Comparison of ENCODE assay signal across 13 cellular contexts in genomic region chr3:55489804-55490132, GRCh38. TPM values are rescaled to one million over a fixed set of nuclear protein-coding genes. Genes with fewer than 3 reads are reported as not detected.
A peak's percentile ranks its signal among the peaks of the same experiment; 100 is the strongest.
DNase-seq lines count a peak whose midpoint lies in the region; TF ChIP-seq lines count a peak whose summit lies in the region.
"Had no signal": no experiment of that assay in that cellular context is flagged by ENCODE, and none has a peak within 500 bp of the region (broad histone marks: within the 10 kb centered on the region; RNA-seq: fewer than 3 reads in every experiment).

No MANE protein-coding gene starts in this region.

- H3K27ac Mint-ChIP-seq in endodermal cell, result no peak overlapping the region
- H3K27ac Mint-ChIP-seq in neural crest cell (ENCODE audit: unreplicated experiment), result no peak overlapping the region
- H3K27ac Mint-ChIP-seq: activated T-helper 2 cell treated with anti-CD3 and anti-CD28 coated beads, Interferon-gamma antibody, Interleukin-2, Interleukin-4, amounts not matched to agents 10 μg/mL and 5 μg/mL and 100 μg/mL, durations not matched to agents 14 hours and 24 hours and 36 hours; CD4-positive, alpha-beta memory T cell had no signal

- no peak for TF ChIP-seq CTCF in BJ (IDR thresholded peaks at IDR 0.05; ENCODE audit: insufficient read depth, low read depth, low read length)
- no peak for TF ChIP-seq CTCF in Loucy (conservative IDR thresholded peaks at IDR 0.05; ENCODE audit: low read length)
- TF ChIP-seq CTCF in endodermal cell (conservative IDR thresholded peaks at IDR 0.05), result no peak
- TF ChIP-seq CTCF in neural crest cell (conservative IDR thresholded peaks at IDR 0.05), result no peak

- no peak overlapping the region for H3K27ac ChIP-seq in endodermal cell (ENCODE audit: low read depth, low read length)
- H3K27ac ChIP-seq: dorsolateral prefrontal cortex had no signal

- H3K9me3 Mint-ChIP-seq in endodermal cell (no peaks in the 10 kb centered on the region), neural crest cell (no peaks in the 10 kb centered on the region)
- H3K9me3 Mint-ChIP-seq: activated T-helper 2 cell treated with anti-CD3 and anti-CD28 coated beads, Interferon-gamma antibody, Interleukin-2, Interleukin-4, amounts not matched to agents 10 μg/mL and 5 μg/mL and 100 μg/mL, durations not matched to agents 14 hours and 24 hours and 36 hours had no signal

- no peaks in the 10 kb centered on the region for H4K20me1 ChIP-seq in Loucy (ENCODE audit: insufficient read depth, low read length, poor library complexity, severe bottlenecking)

- POLR2A ChIA-PET in BJ (lab: Charles Lee), result no interaction called here

- no peaks in the 10 kb centered on the region for H3K9me2 ChIP-seq in Loucy (replicated peaks; ENCODE audit: low read depth, low read length)

- 0 out of 2 replicates have a peak, but pooled peaks cover 3% of the 10 kb centered on the region for H3F3A ChIP-seq in Loucy (ENCODE audit: low read depth)

- H3K9ac ChIP-seq in Loucy (ENCODE audit: low read depth, low read length, poor library complexity, severe bottlenecking) (peak overlapping the region; percentile 69), endodermal cell (ENCODE audit: extremely low read depth, low read length, poor library complexity, severe bottlenecking) (no peak overlapping the region)

- CTCF ChIA-PET in BJ (lab: Yijun Ruan, JAX), result interaction anchor here (1.1 to 1.7 kb wide), 6 partner anchors 9 to 329 kb away, joined by 3 to 8 read pairs (median 4); no protein-coding TSS in a partner anchor

- H3K27me3 Mint-ChIP-seq in endodermal cell (ENCODE audit: insufficient read depth) (peaks cover 84% of the 10 kb centered on the region), neural crest cell (ENCODE audit: low read depth) (peaks cover 83% of the 10 kb centered on the region)

- H3K4me2 ChIP-seq in Loucy (ENCODE audit: low read depth, low read length, poor library complexity, severe bottlenecking), result peak overlapping the region; percentile 69

- no peak overlapping the region for H2AFZ ChIP-seq in Loucy (ENCODE audit: low read length)

- H3K4me3 ChIP-seq in BJ (ENCODE audit: low read depth, low read length) (peak overlapping the region; percentile 68), Loucy (ENCODE audit: low read length, poor library complexity, severe bottlenecking) (peak overlapping the region; percentile 78), endodermal cell (ENCODE audit: low read length) (peak overlapping the region; percentile 81)

- H3K36me3 Mint-ChIP-seq in endodermal cell (ENCODE audit: low read depth) (no peaks in the 10 kb centered on the region), neural crest cell (ENCODE audit: low read depth) (no peaks in the 10 kb centered on the region)

- peak overlapping the region; percentile 64 for H3K4me3 Mint-ChIP-seq in endodermal cell
- peak overlapping the region; percentile 93 for H3K4me3 Mint-ChIP-seq in neural crest cell

- H3K36me3 ChIP-seq in BJ (ENCODE audit: control insufficient read depth, insufficient read depth, low read length) (peaks cover 2% of the 10 kb centered on the region), Loucy (ENCODE audit: insufficient read depth, low read length) (no peaks in the 10 kb centered on the region), endodermal cell (ENCODE audit: control insufficient read depth, insufficient read depth, low read length) (no peaks in the 10 kb centered on the region)

- DNase-seq in BJ (ENCODE audit: low read depth), result no peak
- DNase-seq in endodermal cell, result peak; percentile 82
- DNase-seq in neural crest cell (ENCODE audit: low read depth, low spot score), result peak; percentile 14
- DNase-seq in central memory CD4-positive, alpha-beta T cell, result no peak
- DNase-seq in HPDE6-E6E7 (ENCODE audit: extremely low spot score), result no peak
- DNase-seq in Ammon's horn (ENCODE audit: low spot score), result no peak
- DNase-seq in NAMALWA (ENCODE audit: low spot score), result no peak
- DNase-seq: dorsolateral prefrontal cortex; kidney glomerular epithelial cell; NK-92 treated with Interleukin-12 subunit alpha and Interleukin-12 subunit beta, amount 100 ng/mL, for 24 hours had no signal

- no peaks in the 10 kb centered on the region for H3K27me3 ChIP-seq in BJ (ENCODE audit: control insufficient read depth, insufficient read depth, low read length)
- peaks cover 16% of the 10 kb centered on the region for H3K27me3 ChIP-seq in Loucy (ENCODE audit: insufficient read depth, low read length, poor library complexity, severe bottlenecking)
- H3K27me3 ChIP-seq in endodermal cell (ENCODE audit: control insufficient read depth, insufficient read depth, low read length, poor library complexity, severe bottlenecking), result peaks cover 81% of the 10 kb centered on the region

- peaks cover 36% of the 10 kb centered on the region for H3K79me2 ChIP-seq in Loucy (ENCODE audit: insufficient read depth, low read length)

- H3K9me3 ChIP-seq in Loucy (ENCODE audit: insufficient read depth, low read depth, low read length) (no peaks in the 10 kb centered on the region), endodermal cell (ENCODE audit: control insufficient read depth, low read length) (no peaks in the 10 kb centered on the region)

- H3K4me1 Mint-ChIP-seq in endodermal cell (peaks cover 31% of the 10 kb centered on the region), neural crest cell (peaks cover 38% of the 10 kb centered on the region)

- H3K4me1 ChIP-seq in Loucy (ENCODE audit: insufficient read depth, low read length, poor library complexity, severe bottlenecking), result peaks cover 36% of the 10 kb centered on the region
- no peaks in the 10 kb centered on the region for H3K4me1 ChIP-seq in endodermal cell (ENCODE audit: control insufficient read depth, insufficient read depth, low read length)

- 13 to 23% methylated on average over 6 to 17 of the region's 17 CpGs for WGBS in endodermal cell (ENCODE audit: insufficient coverage in 1 of 2, insufficient read length in 1 of 2), 2 experiments

RNA-seq across cellular contexts. Expression of gene WNT5A, which starts 2.7 kb away (rescaled TPM):
- 619 and 627 TPM in 2 replicates for polyA plus RNA-seq in BJ (2011; rRNA removed)
- polyA minus RNA-seq in BJ (2011; rRNA and poly(A)+ RNA removed), result 678 and 907 TPM in 2 replicates
- total RNA-seq in endodermal cell, result 1 to 10 TPM in 1 of 2 donors, under 1 TPM in 1; 0.92 to 1.4 TPM
- 13.3 TPM for polyA plus RNA-seq in endodermal cell (2013, experiment 1 of 2)
- polyA plus RNA-seq in endodermal cell (2013, experiment 2 of 2), result 11.2 TPM
- total RNA-seq in neural crest cell, result 14.4 and 14.7 TPM in 2 replicates
- polyA plus RNA-seq: CD4-positive, alpha-beta memory T cell had no signal

Comparison
In these comparisons a context has a peak if more than half of its experiments do, and no peak if none do; other contexts are left out.
1. DNase-seq: peak in endodermal cell (single experiment) and neural crest cell (single experiment); none in BJ (single experiment), central memory CD4-positive, alpha-beta T cell (single experiment), HPDE6-E6E7 (single experiment), Ammon's horn (single experiment) and NAMALWA (single experiment).
2. Peak in every context shown above with its lines, with median percentiles within 50 percentile points of each other: H3K4me3 ChIP-seq.